Comparison of ENCODE assay signal across 11 cellular contexts in the genomic region with DNA sequence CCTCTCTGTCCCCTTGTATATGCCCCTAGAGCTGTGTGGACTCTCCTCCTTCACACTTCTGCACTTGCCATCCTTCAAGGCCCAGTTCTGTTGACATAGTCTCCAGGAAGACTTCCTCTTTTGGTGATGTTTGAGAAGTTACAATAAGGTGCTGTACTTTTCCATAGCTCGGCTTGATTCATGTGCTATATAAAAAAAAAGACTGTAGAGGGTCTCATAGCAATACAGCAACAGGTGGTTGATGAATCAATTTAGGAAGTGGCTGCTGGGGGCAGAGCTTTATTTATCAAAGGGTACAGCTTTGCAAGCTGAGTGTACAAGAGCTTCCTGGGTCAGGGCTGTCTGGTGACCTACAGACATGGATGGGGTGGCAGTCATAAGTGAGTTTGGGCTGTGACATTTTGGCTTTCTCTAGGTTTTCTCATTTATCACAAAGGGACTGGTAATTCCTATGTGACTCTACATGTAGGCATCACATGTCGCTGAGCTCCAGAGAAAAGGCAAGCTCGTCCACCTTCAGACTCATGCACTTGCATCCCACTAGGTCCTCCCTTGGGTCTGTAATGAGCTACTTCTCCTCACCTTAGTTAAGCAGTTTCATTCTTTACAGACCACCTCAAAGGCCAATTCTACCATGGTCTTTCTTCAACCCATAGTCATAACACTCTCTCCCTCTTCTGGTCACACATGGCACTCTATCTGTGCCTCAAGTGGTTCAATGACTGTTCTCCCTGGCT.
DNase-seq lines count a peak whose midpoint lies in the region; ATAC-seq, FAIRE-seq and TF ChIP-seq lines count a peak whose summit lies in the region.
"Had no signal": no experiment of that assay in that cellular context is flagged by ENCODE, and none has a peak within 500 bp of the region (broad histone marks: within the 10 kb centered on the region; RNA-seq: fewer than 3 reads in every experiment).

No MANE protein-coding gene starts in this region.

- no peak overlapping the region for H3K4me3 Mint-ChIP-seq in dendritic cell treated with granulocyte-macrophage colony-stimulating factor and Interleukin-4, amounts not matched to agents 40 ng/mL and 50 ng/mL, for 4 days
- H3K4me3 Mint-ChIP-seq: nephron progenitor cell had no signal

- no peak for TF ChIP-seq EP300 in HepG2 (IDR thresholded peaks at IDR 0.05; ENCODE audit: low read depth in 2 of 2, low read length in 2 of 2)
- no peak for TF ChIP-seq EP300 in HepG2 (CRISPR knock-in tag; IDR thresholded peaks at IDR 0.05; ENCODE audit: borderline replicate concordance)

- H3K27me3 ChIP-seq in HepG2 (ENCODE audit: control insufficient read depth in 1 of 2, insufficient read depth in 2 of 2, low read length in 2 of 2): no peaks in the 10 kb centered on the region
- no peaks in the 10 kb centered on the region for H3K27me3 ChIP-seq in right lobe of liver
- H3K27me3 ChIP-seq in OCI-LY3 (ENCODE audit: low read depth, low read length): no peaks in the 10 kb centered on the region
- H3K27me3 ChIP-seq in thymus (ENCODE audit: control insufficient read depth, insufficient read depth): no peaks in the 10 kb centered on the region

- no peaks in the 10 kb centered on the region for H4K20me1 ChIP-seq in HepG2 (ENCODE audit: insufficient read depth, low read length)
- H4K20me1 ChIP-seq in OCI-LY3 (ENCODE audit: insufficient read depth, low read length): peaks cover 31% of the 10 kb centered on the region; the same call in 1 of the 2 replicates

- peaks cover 11% of the 10 kb centered on the region; the same call in 1 of the 2 replicates for H3K4me1 ChIP-seq in HepG2 (ENCODE audit: insufficient read depth, low read length)
- no peaks in the 10 kb centered on the region for H3K4me1 ChIP-seq in right lobe of liver
- peaks cover 46% of the 10 kb centered on the region for H3K4me1 ChIP-seq in OCI-LY3 (ENCODE audit: low read length)
- peaks cover 60% of the 10 kb centered on the region for H3K4me1 ChIP-seq in thymus (ENCODE audit: control insufficient read depth, insufficient read depth, low read length)

- peak overlapping the region; percentile 6 for H3K27ac Mint-ChIP-seq in dendritic cell treated with granulocyte-macrophage colony-stimulating factor and Interleukin-4, amounts not matched to agents 40 ng/mL and 50 ng/mL, for 4 days
- H3K27ac Mint-ChIP-seq: nephron progenitor cell had no signal

- no peaks in the 10 kb centered on the region for H3K9me3 Mint-ChIP-seq in dendritic cell treated with granulocyte-macrophage colony-stimulating factor and Interleukin-4, amounts not matched to agents 40 ng/mL and 50 ng/mL, for 4 days
- H3K9me3 Mint-ChIP-seq: nephron progenitor cell had no signal

- no peak for FAIRE-seq in HepG2 (lab: Jason Lieb, UNC)

- H3K9me3 ChIP-seq in HepG2 (ENCODE audit: low read length) (no peaks in the 10 kb centered on the region), right lobe of liver (no peaks in the 10 kb centered on the region), OCI-LY3 (ENCODE audit: insufficient read depth, low read length) (no peaks in the 10 kb centered on the region), thymus (ENCODE audit: control insufficient read depth) (no peaks in the 10 kb centered on the region)

- intact Hi-C loops in HepG2 (cut with micrococcal nuclease; ENCODE audit: unreplicated experiment): no loop called here
- intact Hi-C loops in right lobe of liver (cut with DNase I): loop anchor here in 1 of 2 donors (10.0 kb wide), 1 partner anchor 68 kb away; no protein-coding TSS in a partner anchor
- intact Hi-C loops in dendritic cell treated with granulocyte-macrophage colony-stimulating factor and Interleukin-4, amounts not matched to agents 40 ng/mL and 50 ng/mL, for 4 days (cut with micrococcal nuclease): no loop called here

- TF ChIP-seq RAD21 in HepG2 (CRISPR knock-in tag; IDR thresholded peaks at IDR 0.05): no peak

- WGBS in HepG2 (ENCODE audit: low lambda C conversion rate): 79% methylated on average over 3 of the region's 3 CpGs
- WGBS in right lobe of liver (ENCODE audit: insufficient coverage, low coverage, low lambda C conversion rate, missing lambda C conversion rate): 71% methylated on average over 3 of the region's 3 CpGs
- whole genome bisulfite sequencing in thymus: 60% methylated on average over 3 of the region's 3 CpGs

- CTCF ChIA-PET in HepG2 (lab: Yijun Ruan, JAX; ENCODE audit: low intra/inter-chr PET ratio, low total read pairs): no interaction called here

- no peaks in the 10 kb centered on the region for H3K27me3 Mint-ChIP-seq in dendritic cell treated with granulocyte-macrophage colony-stimulating factor and Interleukin-4, amounts not matched to agents 40 ng/mL and 50 ng/mL, for 4 days

- H3K79me2 ChIP-seq in HepG2 (ENCODE audit: insufficient read depth, low read length) (no peaks in the 10 kb centered on the region), OCI-LY3 (ENCODE audit: low read length) (peaks cover 8% of the 10 kb centered on the region; the same call in 1 of the 2 replicates)

- H3K4me1 Mint-ChIP-seq in dendritic cell treated with granulocyte-macrophage colony-stimulating factor and Interleukin-4, amounts not matched to agents 40 ng/mL and 50 ng/mL, for 4 days (ENCODE audit: low read depth): peaks cover 39% of the 10 kb centered on the region

- ATAC-seq in HepG2: no peak
- no peak for ATAC-seq in right lobe of liver

- H3K36me3 ChIP-seq in HepG2 (replicated peaks in 1 of 2; ENCODE audit: control insufficient read depth in 1 of 2, insufficient read depth in 2 of 2, low read length in 2 of 2): no peaks in the 10 kb centered on the region
- H3K36me3 ChIP-seq in right lobe of liver: no peaks in the 10 kb centered on the region
- no peaks in the 10 kb centered on the region for H3K36me3 ChIP-seq in OCI-LY3 (replicated peaks; ENCODE audit: low read depth, low read length)
- H3K36me3 ChIP-seq in thymus (ENCODE audit: control insufficient read depth, insufficient read depth): no peaks in the 10 kb centered on the region

- H3K4me3 ChIP-seq in HepG2 (replicated peaks in 1 of 3; ENCODE audit: insufficient read depth in 1 of 3, low read depth in 2 of 3, low read length in 3 of 3): no peak overlapping the region
- H3K4me3 ChIP-seq in right lobe of liver: no peak overlapping the region
- H3K4me3 ChIP-seq in OCI-LY3 (ENCODE audit: low read length): no peak overlapping the region
- H3K4me3 ChIP-seq in thymus (ENCODE audit: low read length): no peak overlapping the region

- TF ChIP-seq POLR2A in HepG2 (IDR thresholded peaks at IDR 0.05; ENCODE audit: insufficient read depth in 1 of 2, low read depth in 2 of 2, low read length in 2 of 2): no peak
- TF ChIP-seq POLR2A in right lobe of liver (IDR thresholded peaks at IDR 0.05): no peak

- H3K9ac ChIP-seq in HepG2 (ENCODE audit: insufficient read depth, low read depth, low read length): no peak overlapping the region
- no peak overlapping the region for H3K9ac ChIP-seq in OCI-LY3 (ENCODE audit: low read length)

- POLR2A ChIA-PET in HepG2 (lab: Yijun Ruan, JAX): no interaction called here

- in situ Hi-C loops in HepG2 (cut with HindIII; ENCODE audit: extremely low pct_ligation_motif_present, low pct_unique_long_range_greater_than_20kb): no loop called here

- BruUV-seq in HepG2 (replicated peaks; lab: Mats Ljungman, UMichigan): no TSS peak

- no peak overlapping the region for H3K27ac ChIP-seq in HepG2 (ENCODE audit: extremely low read length, insufficient read depth, low read length)
- H3K27ac ChIP-seq in right lobe of liver: no peak overlapping the region
- no peak overlapping the region for H3K27ac ChIP-seq in OCI-LY3 (ENCODE audit: low read length)
- peak overlapping the region; percentile 62 for H3K27ac ChIP-seq in thymus (ENCODE audit: low read depth)

- DNase-seq in HepG2 (ENCODE audit: low spot score): no peak
- DNase-seq in right lobe of liver: no peak
- DNase-seq in cerebellar cortex (ENCODE audit: low spot score): no peak
- DNase-seq in AG08396 (ENCODE audit: low spot score): no peak
- DNase-seq in NCI-H524 (lab: John Stamatoyannopoulos, UW): no peak
- DNase-seq: aorta, NCI-H1436, nephron progenitor cell had no signal

- H3K4me2 ChIP-seq in HepG2 (ENCODE audit: low read depth, low read length): no peak overlapping the region
- H3K4me2 ChIP-seq in OCI-LY3 (ENCODE audit: low read length): 0 out of 2 replicates have a peak overlapping the region, but pooled peaks have one; percentile 5

- no peak overlapping the region for H2AFZ ChIP-seq in HepG2 (ENCODE audit: low read length)
- H2AFZ ChIP-seq in OCI-LY3 (ENCODE audit: low read depth, low read length): no peak overlapping the region

- peaks cover 14% of the 10 kb centered on the region for H3K36me3 Mint-ChIP-seq in dendritic cell treated with granulocyte-macrophage colony-stimulating factor and Interleukin-4, amounts not matched to agents 40 ng/mL and 50 ng/mL, for 4 days (ENCODE audit: low read depth)

- TF ChIP-seq CTCF in HepG2 (CRISPR knock-in tag; IDR thresholded peaks at IDR 0.05): 0 out of 2 replicates have a peak, but pooled peaks have one; percentile 10
- no peak for TF ChIP-seq CTCF in right lobe of liver (IDR thresholded peaks at IDR 0.05)
- peak; percentile 10; the same call in 1 of the 2 replicates for TF ChIP-seq CTCF in OCI-LY3 (IDR thresholded peaks at IDR 0.05; ENCODE audit: low read depth, low read length)

TF ChIP-seq in HepG2, 621 proteins besides CTCF, POLR2A, EP300 and RAD21:
- TF ChIP-seq STAG1 (CRISPR knock-in tag; IDR thresholded peaks at IDR 0.05): peak; percentile 22; the same call in 1 of the 2 replicates
- TF ChIP-seq, protein P1, sequence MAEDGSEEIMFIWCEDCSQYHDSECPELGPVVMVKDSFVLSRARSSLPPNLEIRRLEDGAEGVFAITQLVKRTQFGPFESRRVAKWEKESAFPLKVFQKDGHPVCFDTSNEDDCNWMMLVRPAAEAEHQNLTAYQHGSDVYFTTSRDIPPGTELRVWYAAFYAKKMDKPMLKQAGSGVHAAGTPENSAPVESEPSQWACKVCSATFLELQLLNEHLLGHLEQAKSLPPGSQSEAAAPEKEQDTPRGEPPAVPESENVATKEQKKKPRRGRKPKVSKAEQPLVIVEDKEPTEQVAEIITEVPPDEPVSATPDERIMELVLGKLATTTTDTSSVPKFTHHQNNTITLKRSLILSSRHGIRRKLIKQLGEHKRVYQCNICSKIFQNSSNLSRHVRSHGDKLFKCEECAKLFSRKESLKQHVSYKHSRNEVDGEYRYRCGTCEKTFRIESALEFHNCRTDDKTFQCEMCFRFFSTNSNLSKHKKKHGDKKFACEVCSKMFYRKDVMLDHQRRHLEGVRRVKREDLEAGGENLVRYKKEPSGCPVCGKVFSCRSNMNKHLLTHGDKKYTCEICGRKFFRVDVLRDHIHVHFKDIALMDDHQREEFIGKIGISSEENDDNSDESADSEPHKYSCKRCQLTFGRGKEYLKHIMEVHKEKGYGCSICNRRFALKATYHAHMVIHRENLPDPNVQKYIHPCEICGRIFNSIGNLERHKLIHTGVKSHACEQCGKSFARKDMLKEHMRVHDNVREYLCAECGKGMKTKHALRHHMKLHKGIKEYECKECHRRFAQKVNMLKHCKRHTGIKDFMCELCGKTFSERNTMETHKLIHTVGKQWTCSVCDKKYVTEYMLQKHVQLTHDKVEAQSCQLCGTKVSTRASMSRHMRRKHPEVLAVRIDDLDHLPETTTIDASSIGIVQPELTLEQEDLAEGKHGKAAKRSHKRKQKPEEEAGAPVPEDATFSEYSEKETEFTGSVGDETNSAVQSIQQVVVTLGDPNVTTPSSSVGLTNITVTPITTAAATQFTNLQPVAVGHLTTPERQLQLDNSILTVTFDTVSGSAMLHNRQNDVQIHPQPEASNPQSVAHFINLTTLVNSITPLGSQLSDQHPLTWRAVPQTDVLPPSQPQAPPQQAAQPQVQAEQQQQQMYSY (CRISPR knock-in tag; IDR thresholded peaks at IDR 0.05): no peak
TF ChIP-seq in HepG2: peak in this region for 1.

Comparison
In these comparisons a context has a peak if more than half of its experiments do, and no peak if none do; other contexts are left out.
1. CTCF ChIP-seq: peak in HepG2 (single experiment) and OCI-LY3 (single experiment); none in right lobe of liver (0 of 4).